2 cellular contexts compared by ENCODE assay signal in the genomic region with DNA sequence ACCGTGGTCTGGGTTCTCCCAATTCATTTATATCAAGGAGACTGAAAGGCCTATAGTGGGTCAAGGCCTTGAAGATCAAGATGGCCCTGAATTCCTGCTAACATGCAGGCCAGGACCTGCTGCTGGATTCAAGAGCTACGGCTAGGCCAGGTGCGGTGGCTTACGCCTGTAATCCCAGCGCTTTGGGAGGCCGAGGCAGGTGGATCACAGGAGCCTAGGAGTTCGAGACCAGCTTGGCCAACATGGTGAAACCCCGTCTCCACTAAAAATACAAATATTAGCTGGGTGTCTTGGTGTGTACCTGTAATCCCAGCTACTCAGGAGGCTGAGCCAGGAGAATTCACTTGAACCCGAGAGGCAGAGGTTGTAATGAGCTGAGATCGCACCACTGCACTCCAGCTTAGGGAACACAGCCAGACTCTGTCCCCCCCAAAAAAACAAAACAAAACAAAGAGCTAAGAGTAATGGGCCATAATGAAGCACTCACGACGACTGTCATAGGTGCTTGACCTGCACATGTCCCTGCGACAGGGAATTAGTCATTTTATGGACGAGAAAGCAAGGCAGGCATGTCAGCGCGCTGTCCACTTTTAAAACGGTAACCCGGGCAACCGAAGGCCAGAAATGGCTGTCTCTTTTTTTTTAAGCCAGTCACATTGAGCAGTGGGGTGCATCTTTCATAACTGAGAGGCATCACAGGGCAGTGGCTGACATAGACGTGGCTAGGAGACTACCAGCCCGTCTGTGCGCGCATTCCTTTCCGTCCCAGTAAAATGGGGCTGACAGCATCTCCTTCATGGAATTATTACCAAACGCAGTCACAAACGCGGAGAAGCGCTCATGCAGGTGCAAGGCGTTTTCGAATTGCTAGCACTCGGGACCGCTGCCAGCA.
TF ChIP-seq lines count a peak whose summit lies in the region.

No MANE protein-coding gene starts in this region.

TF ChIP-seq in Ishikawa, 13 proteins besides CTCF, POLR2A, EP300 and RAD21:
- TF ChIP-seq CREB1 (IDR thresholded peaks at IDR 0.05; ENCODE audit: low read depth) = no peak
- TF ChIP-seq, protein P1, sequence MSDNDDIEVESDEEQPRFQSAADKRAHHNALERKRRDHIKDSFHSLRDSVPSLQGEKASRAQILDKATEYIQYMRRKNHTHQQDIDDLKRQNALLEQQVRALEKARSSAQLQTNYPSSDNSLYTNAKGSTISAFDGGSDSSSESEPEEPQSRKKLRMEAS (IDR thresholded peaks at IDR 0.05) = no peak; the same call in none of the 2 replicates
- TF ChIP-seq EGR1 (IDR thresholded peaks at IDR 0.05) = no peak
- 0 out of 2 replicates have a peak, but pooled peaks have one; percentile 53 for TF ChIP-seq TCF12 (IDR thresholded peaks at IDR 0.05; ENCODE audit: low read depth)
- TF ChIP-seq NFIC (IDR thresholded peaks at IDR 0.05) = 0 out of 2 replicates have a peak, but pooled peaks have one; percentile 31
- TF ChIP-seq YY1 (IDR thresholded peaks at IDR 0.05; ENCODE audit: low read depth) = no peak; the same call in 1 of the 2 replicates
- TF ChIP-seq CEBPB (IDR thresholded peaks at IDR 0.05) = no peak
- TF ChIP-seq TAF1 (IDR thresholded peaks at IDR 0.05; ENCODE audit: low read depth) = no peak
- no peak for TF ChIP-seq ZBTB7A (IDR thresholded peaks at IDR 0.05; ENCODE audit: low read depth)
- no peak for TF ChIP-seq FOXM1 (IDR thresholded peaks at IDR 0.05; ENCODE audit: borderline replicate concordance, low read depth)
- TF ChIP-seq, protein P2, sequence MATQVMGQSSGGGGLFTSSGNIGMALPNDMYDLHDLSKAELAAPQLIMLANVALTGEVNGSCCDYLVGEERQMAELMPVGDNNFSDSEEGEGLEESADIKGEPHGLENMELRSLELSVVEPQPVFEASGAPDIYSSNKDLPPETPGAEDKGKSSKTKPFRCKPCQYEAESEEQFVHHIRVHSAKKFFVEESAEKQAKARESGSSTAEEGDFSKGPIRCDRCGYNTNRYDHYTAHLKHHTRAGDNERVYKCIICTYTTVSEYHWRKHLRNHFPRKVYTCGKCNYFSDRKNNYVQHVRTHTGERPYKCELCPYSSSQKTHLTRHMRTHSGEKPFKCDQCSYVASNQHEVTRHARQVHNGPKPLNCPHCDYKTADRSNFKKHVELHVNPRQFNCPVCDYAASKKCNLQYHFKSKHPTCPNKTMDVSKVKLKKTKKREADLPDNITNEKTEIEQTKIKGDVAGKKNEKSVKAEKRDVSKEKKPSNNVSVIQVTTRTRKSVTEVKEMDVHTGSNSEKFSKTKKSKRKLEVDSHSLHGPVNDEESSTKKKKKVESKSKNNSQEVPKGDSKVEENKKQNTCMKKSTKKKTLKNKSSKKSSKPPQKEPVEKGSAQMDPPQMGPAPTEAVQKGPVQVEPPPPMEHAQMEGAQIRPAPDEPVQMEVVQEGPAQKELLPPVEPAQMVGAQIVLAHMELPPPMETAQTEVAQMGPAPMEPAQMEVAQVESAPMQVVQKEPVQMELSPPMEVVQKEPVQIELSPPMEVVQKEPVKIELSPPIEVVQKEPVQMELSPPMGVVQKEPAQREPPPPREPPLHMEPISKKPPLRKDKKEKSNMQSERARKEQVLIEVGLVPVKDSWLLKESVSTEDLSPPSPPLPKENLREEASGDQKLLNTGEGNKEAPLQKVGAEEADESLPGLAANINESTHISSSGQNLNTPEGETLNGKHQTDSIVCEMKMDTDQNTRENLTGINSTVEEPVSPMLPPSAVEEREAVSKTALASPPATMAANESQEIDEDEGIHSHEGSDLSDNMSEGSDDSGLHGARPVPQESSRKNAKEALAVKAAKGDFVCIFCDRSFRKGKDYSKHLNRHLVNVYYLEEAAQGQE (IDR thresholded peaks at IDR 0.05; ENCODE audit: low read depth) = no peak
- 0 out of 2 replicates have a peak, but pooled peaks have one; percentile 29 for TF ChIP-seq TEAD4 (IDR thresholded peaks at IDR 0.05)
- TF ChIP-seq, protein P3, sequence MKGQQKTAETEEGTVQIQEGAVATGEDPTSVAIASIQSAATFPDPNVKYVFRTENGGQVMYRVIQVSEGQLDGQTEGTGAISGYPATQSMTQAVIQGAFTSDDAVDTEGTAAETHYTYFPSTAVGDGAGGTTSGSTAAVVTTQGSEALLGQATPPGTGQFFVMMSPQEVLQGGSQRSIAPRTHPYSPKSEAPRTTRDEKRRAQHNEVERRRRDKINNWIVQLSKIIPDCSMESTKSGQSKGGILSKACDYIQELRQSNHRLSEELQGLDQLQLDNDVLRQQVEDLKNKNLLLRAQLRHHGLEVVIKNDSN (IDR thresholded peaks at IDR 0.05) = no peak

TF ChIP-seq in K562, 482 proteins besides CTCF, POLR2A, EP300 and RAD21 (continues in another document):
- TF ChIP-seq RFX1 (IDR thresholded peaks at IDR 0.05) = peak; percentile 88
- no peak for TF ChIP-seq MTA2 (IDR thresholded peaks at IDR 0.05; ENCODE audit: low read depth)
- TF ChIP-seq, protein P2 (CRISPR knock-in tag; IDR thresholded peaks at IDR 0.05; ENCODE audit: low read depth) = peak; percentile 80; the same call in 1 of the 2 replicates
- 0 out of 2 replicates have a peak, but pooled peaks have one; percentile 28 for TF ChIP-seq NFRKB (IDR thresholded peaks at IDR 0.05; ENCODE audit: low read depth)
- no peak for TF ChIP-seq SMARCB1 (IDR thresholded peaks at IDR 0.05; ENCODE audit: insufficient read length, low read depth)
- TF ChIP-seq, protein P4, sequence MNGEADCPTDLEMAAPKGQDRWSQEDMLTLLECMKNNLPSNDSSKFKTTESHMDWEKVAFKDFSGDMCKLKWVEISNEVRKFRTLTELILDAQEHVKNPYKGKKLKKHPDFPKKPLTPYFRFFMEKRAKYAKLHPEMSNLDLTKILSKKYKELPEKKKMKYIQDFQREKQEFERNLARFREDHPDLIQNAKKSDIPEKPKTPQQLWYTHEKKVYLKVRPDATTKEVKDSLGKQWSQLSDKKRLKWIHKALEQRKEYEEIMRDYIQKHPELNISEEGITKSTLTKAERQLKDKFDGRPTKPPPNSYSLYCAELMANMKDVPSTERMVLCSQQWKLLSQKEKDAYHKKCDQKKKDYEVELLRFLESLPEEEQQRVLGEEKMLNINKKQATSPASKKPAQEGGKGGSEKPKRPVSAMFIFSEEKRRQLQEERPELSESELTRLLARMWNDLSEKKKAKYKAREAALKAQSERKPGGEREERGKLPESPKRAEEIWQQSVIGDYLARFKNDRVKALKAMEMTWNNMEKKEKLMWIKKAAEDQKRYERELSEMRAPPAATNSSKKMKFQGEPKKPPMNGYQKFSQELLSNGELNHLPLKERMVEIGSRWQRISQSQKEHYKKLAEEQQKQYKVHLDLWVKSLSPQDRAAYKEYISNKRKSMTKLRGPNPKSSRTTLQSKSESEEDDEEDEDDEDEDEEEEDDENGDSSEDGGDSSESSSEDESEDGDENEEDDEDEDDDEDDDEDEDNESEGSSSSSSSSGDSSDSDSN (IDR thresholded peaks at IDR 0.05; ENCODE audit: borderline replicate concordance in 1 of 2, low read depth in 2 of 2, low read length in 2 of 2) = 0 out of 4 replicates have a peak, but pooled peaks of 1 of the 2 experiments have one; percentile 6
- peak; percentile 49; the same call in 1 of the 2 replicates for TF ChIP-seq OTX1 (CRISPR knock-in tag; IDR thresholded peaks at IDR 0.05)
- TF ChIP-seq, protein P5, sequence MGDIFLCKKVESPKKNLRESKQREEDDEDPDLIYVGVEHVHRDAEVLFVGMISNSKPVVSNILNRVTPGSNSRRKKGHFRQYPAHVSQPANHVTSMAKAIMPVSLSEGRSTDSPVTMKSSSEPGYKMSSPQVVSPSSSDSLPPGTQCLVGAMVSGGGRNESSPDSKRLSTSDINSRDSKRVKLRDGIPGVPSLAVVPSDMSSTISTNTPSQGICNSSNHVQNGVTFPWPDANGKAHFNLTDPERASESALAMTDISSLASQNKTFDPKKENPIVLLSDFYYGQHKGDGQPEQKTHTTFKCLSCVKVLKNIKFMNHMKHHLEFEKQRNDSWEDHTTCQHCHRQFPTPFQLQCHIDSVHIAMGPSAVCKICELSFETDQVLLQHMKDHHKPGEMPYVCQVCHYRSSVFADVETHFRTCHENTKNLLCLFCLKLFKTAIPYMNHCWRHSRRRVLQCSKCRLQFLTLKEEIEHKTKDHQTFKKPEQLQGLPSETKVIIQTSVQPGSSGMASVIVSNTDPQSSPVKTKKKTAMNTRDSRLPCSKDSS (IDR thresholded peaks at IDR 0.05; ENCODE audit: low read depth, partially characterized antibody) = peak; percentile 49
- 0 out of 4 replicates have a peak, but pooled peaks of 1 of the 2 experiments have one; percentile 63 for TF ChIP-seq HDAC1 (IDR thresholded peaks at IDR 0.05)
- TF ChIP-seq, protein P6, sequence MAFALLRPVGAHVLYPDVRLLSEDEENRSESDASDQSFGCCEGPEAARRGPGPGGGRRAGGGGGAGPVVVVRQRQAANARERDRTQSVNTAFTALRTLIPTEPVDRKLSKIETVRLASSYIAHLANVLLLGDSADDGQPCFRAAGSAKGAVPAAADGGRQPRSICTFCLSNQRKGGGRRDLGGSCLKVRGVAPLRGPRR (CRISPR knock-in tag; IDR thresholded peaks at IDR 0.05) = 0 out of 2 replicates have a peak, but pooled peaks have one; percentile 45
- no peak for TF ChIP-seq BRF1 (IDR thresholded peaks at IDR 0.05; ENCODE audit: borderline replicate concordance, extremely low read depth, insufficient read length)
- no peak for TF ChIP-seq SMARCC2 (IDR thresholded peaks at IDR 0.05; ENCODE audit: low read depth)
- 0 out of 2 replicates have a peak, but pooled peaks have one; percentile 23 for TF ChIP-seq HIVEP1 (CRISPR knock-in tag; IDR thresholded peaks at IDR 0.05)
- TF ChIP-seq, protein P7, sequence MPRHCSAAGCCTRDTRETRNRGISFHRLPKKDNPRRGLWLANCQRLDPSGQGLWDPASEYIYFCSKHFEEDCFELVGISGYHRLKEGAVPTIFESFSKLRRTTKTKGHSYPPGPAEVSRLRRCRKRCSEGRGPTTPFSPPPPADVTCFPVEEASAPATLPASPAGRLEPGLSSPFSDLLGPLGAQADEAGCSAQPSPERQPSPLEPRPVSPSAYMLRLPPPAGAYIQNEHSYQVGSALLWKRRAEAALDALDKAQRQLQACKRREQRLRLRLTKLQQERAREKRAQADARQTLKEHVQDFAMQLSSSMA (CRISPR knock-in tag; IDR thresholded peaks at IDR 0.05) = 0 out of 2 replicates have a peak, but pooled peaks have one; percentile 27
- peak; percentile 52; the same call in 1 of the 2 replicates for TF ChIP-seq HMG20A (CRISPR knock-in tag; conservative IDR thresholded peaks at IDR 0.05)
- 0 out of 2 replicates have a peak, but pooled peaks have one; percentile 36 for TF ChIP-seq ERF (CRISPR knock-in tag; IDR thresholded peaks at IDR 0.05)
- TF ChIP-seq ZNF12 (CRISPR knock-in tag; IDR thresholded peaks at IDR 0.05) = no peak
- TF ChIP-seq ZFP1 (CRISPR knock-in tag; IDR thresholded peaks at IDR 0.05) = 0 out of 2 replicates have a peak, but pooled peaks have one; percentile 20
- no peak for TF ChIP-seq SRSF3 (IDR thresholded peaks at IDR 0.05; ENCODE audit: insufficient read depth, low read length)
- 0 out of 2 replicates have a peak, but pooled peaks have one; percentile 28 for TF ChIP-seq ZNF445 (CRISPR knock-in tag; IDR thresholded peaks at IDR 0.05; ENCODE audit: low read depth)
- TF ChIP-seq, protein P3 (CRISPR knock-in tag; IDR thresholded peaks at IDR 0.05) = 0 out of 2 replicates have a peak, but pooled peaks have one; percentile 21
- TF ChIP-seq, protein P1 (CRISPR knock-in tag; IDR thresholded peaks at IDR 0.05) = no peak
- TF ChIP-seq, protein P8, sequence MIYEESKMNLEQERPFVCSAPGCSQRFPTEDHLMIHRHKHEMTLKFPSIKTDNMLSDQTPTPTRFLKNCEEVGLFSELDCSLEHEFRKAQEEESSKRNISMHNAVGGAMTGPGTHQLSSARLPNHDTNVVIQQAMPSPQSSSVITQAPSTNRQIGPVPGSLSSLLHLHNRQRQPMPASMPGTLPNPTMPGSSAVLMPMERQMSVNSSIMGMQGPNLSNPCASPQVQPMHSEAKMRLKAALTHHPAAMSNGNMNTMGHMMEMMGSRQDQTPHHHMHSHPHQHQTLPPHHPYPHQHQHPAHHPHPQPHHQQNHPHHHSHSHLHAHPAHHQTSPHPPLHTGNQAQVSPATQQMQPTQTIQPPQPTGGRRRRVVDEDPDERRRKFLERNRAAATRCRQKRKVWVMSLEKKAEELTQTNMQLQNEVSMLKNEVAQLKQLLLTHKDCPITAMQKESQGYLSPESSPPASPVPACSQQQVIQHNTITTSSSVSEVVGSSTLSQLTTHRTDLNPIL (CRISPR knock-in tag; IDR thresholded peaks at IDR 0.05) = no peak
- no peak for TF ChIP-seq ZBED1 (IDR thresholded peaks at IDR 0.05)
- TF ChIP-seq ZNF133 (CRISPR knock-in tag; IDR thresholded peaks at IDR 0.05) = no peak
- TF ChIP-seq, protein P9, sequence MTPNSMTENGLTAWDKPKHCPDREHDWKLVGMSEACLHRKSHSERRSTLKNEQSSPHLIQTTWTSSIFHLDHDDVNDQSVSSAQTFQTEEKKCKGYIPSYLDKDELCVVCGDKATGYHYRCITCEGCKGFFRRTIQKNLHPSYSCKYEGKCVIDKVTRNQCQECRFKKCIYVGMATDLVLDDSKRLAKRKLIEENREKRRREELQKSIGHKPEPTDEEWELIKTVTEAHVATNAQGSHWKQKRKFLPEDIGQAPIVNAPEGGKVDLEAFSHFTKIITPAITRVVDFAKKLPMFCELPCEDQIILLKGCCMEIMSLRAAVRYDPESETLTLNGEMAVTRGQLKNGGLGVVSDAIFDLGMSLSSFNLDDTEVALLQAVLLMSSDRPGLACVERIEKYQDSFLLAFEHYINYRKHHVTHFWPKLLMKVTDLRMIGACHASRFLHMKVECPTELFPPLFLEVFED (CRISPR knock-in tag; conservative IDR thresholded peaks at IDR 0.05) = 0 out of 2 replicates have a peak, but pooled peaks have one; percentile 24
- 0 out of 2 replicates have a peak, but pooled peaks have one; percentile 16 for TF ChIP-seq SMARCE1 (IDR thresholded peaks at IDR 0.05)
